ENCODE assay signal across 29 cellular contexts in genomic region chr7:151043959-151044358, GRCh38. TPM values are rescaled to one million over a fixed set of nuclear protein-coding genes. Genes with fewer than 3 reads are reported as not detected.
"Had no signal": no experiment of that assay in that cellular context is flagged by ENCODE, and none has a peak within 500 bp of the region (broad histone marks: within the 10 kb centered on the region; RNA-seq: fewer than 3 reads in every experiment).

No MANE protein-coding gene starts in this region.

- H3K36me3 ChIP-seq: colonic mucosa had no signal

- H3K9me3 ChIP-seq: colonic mucosa, esophagus squamous epithelium, gastrocnemius medialis, left lung, lower lobe of right lung, mucosa of descending colon had no signal

- H3K4me1 ChIP-seq: colonic mucosa had no signal

- FAIRE-seq: endometrium had no signal

- H3K4me3 ChIP-seq: colonic mucosa, esophagus squamous epithelium, gastrocnemius medialis, hepatocyte, left lung, lower lobe of right lung, mucosa of descending colon had no signal

- H2AFZ ChIP-seq: hepatocyte had no signal

- ATAC-seq: effector memory CD8-positive, alpha-beta T cell; esophagus mucosa; gastrocnemius medialis; left cardiac atrium; left lung; left ventricle myocardium superior; lower lobe of right lung; mucosa of descending colon had no signal

- H3K79me2 ChIP-seq: hepatocyte had no signal

- H3K27me3 ChIP-seq: colonic mucosa, esophagus squamous epithelium, gastrocnemius medialis, hepatocyte, left lung had no signal

- DNase-seq: colonic mucosa; cortex of kidney; effector CD8-positive, alpha-beta T cell; effector memory CD8-positive, alpha-beta T cell; endodermal cell; erythroblast; esophagus squamous epithelium; foreskin fibroblast; foreskin melanocyte; gastrocnemius medialis; glutamatergic neuron; head of caudate nucleus; hypothalamus; immature natural killer cell; islet precursor cell; left cardiac atrium; left lung; left ventricle myocardium superior; lower lobe of right lung; mesenchymal stem cell; mucosa of descending colon; naive B cell had no signal

- H3K27ac ChIP-seq: colonic mucosa, epithelial cell of prostate, esophagus squamous epithelium, gastrocnemius medialis, hepatocyte, left lung, lower lobe of right lung had no signal

- H3K4me2 ChIP-seq: hepatocyte had no signal

RNA-seq across cellular contexts. Expression of gene ASIC3, which starts 4.4 kb away (rescaled TPM):
- polyA plus RNA-seq: immature natural killer cell had no signal

RNA-seq across cellular contexts. Expression of gene ATG9B, which starts 19.7 kb away (rescaled TPM):
- total RNA-seq: glomerular endothelial cell, left ventricle myocardium superior, lung microvascular endothelial cell, mesenteric fat pad had no signal
